10 cellular contexts compared by ENCODE assay signal in genomic region chr4:155889036-155889793, GRCh38. TPM values are rescaled to one million over a fixed set of nuclear protein-coding genes. Genes with fewer than 3 reads are reported as not detected.
DNase-seq lines count a peak whose midpoint lies in the region; ATAC-seq, FAIRE-seq and TF ChIP-seq lines count a peak whose summit lies in the region.
"Had no signal": no experiment of that assay in that cellular context is flagged by ENCODE, and none has a peak within 500 bp of the region (broad histone marks: within the 10 kb centered on the region; RNA-seq: fewer than 3 reads in every experiment).

No MANE protein-coding gene starts in this region.

- H3K36me3 ChIP-seq in BE2C, result no peaks in the 10 kb centered on the region

- no peak overlapping the region for H3K27ac Mint-ChIP-seq in activated T-cell treated with anti-CD3 and anti-CD28 coated beads, Interleukin-2, amount 50 U/mL, for 72 hours

- H3K9me3 ChIP-seq in BE2C, result no peaks in the 10 kb centered on the region

- no peak overlapping the region for H3K4me3 Mint-ChIP-seq in activated T-cell treated with anti-CD3 and anti-CD28 coated beads, Interleukin-2, amount 50 U/mL, for 72 hours
- H3K4me3 Mint-ChIP-seq: neural crest cell had no signal

- FAIRE-seq in RCC 7860 (lab: Jason Lieb, UNC), result peak; percentile 89

- no peaks in the 10 kb centered on the region for H3K4me1 Mint-ChIP-seq in activated T-cell treated with anti-CD3 and anti-CD28 coated beads, Interleukin-2, amount 50 U/mL, for 72 hours (ENCODE audit: low read depth)

- H3K36me3 Mint-ChIP-seq in activated T-cell treated with anti-CD3 and anti-CD28 coated beads, Interleukin-2, amount 50 U/mL, for 72 hours (ENCODE audit: insufficient read depth in 2 of 2), result peaks cover 0 to 3% of the 10 kb centered on the region in 2 donors

- H3K4me1 ChIP-seq in BE2C, result no peaks in the 10 kb centered on the region

- DNase-seq in RCC 7860 (ENCODE audit: low spot score), result peak; percentile 55
- peak; percentile 88 for DNase-seq in kidney glomerular epithelial cell (lab: John Stamatoyannopoulos, UW)
- DNase-seq in GM20000 (ENCODE audit: low spot score), result no peak
- DNase-seq in activated T-cell treated with anti-CD3 and anti-CD28 coated beads, Interleukin-2, amount 50 U/mL, for 72 hours, result no peak
- DNase-seq in pons (ENCODE audit: low spot score), result no peak
- DNase-seq in BE2C, result no peak

- peaks cover 2 to 4% of the 10 kb centered on the region in 2 donors for H3K9me3 Mint-ChIP-seq in activated T-cell treated with anti-CD3 and anti-CD28 coated beads, Interleukin-2, amount 50 U/mL, for 72 hours

- no peaks in the 10 kb centered on the region for H3K27me3 ChIP-seq in BE2C

- H3K4me3 ChIP-seq in BE2C (ENCODE audit: low read depth, low read length), result no peak overlapping the region

- no peak for TF ChIP-seq CTCF in GM20000 (IDR thresholded peaks at IDR 0.05; ENCODE audit: extremely low read depth, missing control alignments)
- TF ChIP-seq CTCF in BE2C (IDR thresholded peaks at IDR 0.05; ENCODE audit: low read depth, low read length), result no peak

- peaks cover 19% of the 10 kb centered on the region for H3K27me3 Mint-ChIP-seq in activated T-cell treated with anti-CD3 and anti-CD28 coated beads, Interleukin-2, amount 50 U/mL, for 72 hours (ENCODE audit: low read depth)

- ATAC-seq in GM18502 (IDR thresholded peaks at IDR 0.05; ENCODE audit: poor library complexity, unreplicated experiment), result peak; percentile 71
- ATAC-seq in HG02840 (IDR thresholded peaks at IDR 0.05; ENCODE audit: low FRiP score, unreplicated experiment), result peak; percentile 74
- no peak for ATAC-seq in activated T-cell treated with anti-CD3 and anti-CD28 coated beads, Interleukin-2, amount 50 U/mL, for 72 hours (replicated peaks in 1 of 2)
- ATAC-seq: HCT116 had no signal

RNA-seq across cellular contexts. Expression of gene TDO2, which starts 14.3 kb away (rescaled TPM):
- total RNA-seq in activated T-cell treated with anti-CD3 and anti-CD28 coated beads, Interleukin-2, amount 50 U/mL, for 72 hours, result under 1 TPM in 1 of 2 donors, not detected in 1; 0.21 TPM
- not detected for polyA plus RNA-seq in BE2C (2012; ENCODE audit: insufficient read depth, insufficient read length, low read depth)
- total RNA-seq: neural crest cell had no signal

RNA-seq across cellular contexts. Expression of gene ASIC5, which starts 23.1 kb away (rescaled TPM):
- not detected for total RNA-seq in activated T-cell treated with anti-CD3 and anti-CD28 coated beads, Interleukin-2, amount 50 U/mL, for 72 hours
- not detected for polyA plus RNA-seq in BE2C (2012; ENCODE audit: insufficient read depth, insufficient read length, low read depth)
- total RNA-seq: neural crest cell had no signal

Comparison
In these comparisons a context has a peak if more than half of its experiments do, and no peak if none do; other contexts are left out.
1. ATAC-seq: peak in GM18502 (single experiment) and HG02840 (single experiment); none in activated T-cell treated with anti-CD3 and anti-CD28 coated beads, Interleukin-2, amount 50 U/mL, for 72 hours (0 of 2).
2. DNase-seq: peak in RCC 7860 (single experiment) and kidney glomerular epithelial cell (single experiment); none in GM20000 (single experiment), activated T-cell treated with anti-CD3 and anti-CD28 coated beads, Interleukin-2, amount 50 U/mL, for 72 hours (0 of 2), pons (single experiment) and BE2C (single experiment).